8 cellular contexts compared by ENCODE assay signal in the genomic region with DNA sequence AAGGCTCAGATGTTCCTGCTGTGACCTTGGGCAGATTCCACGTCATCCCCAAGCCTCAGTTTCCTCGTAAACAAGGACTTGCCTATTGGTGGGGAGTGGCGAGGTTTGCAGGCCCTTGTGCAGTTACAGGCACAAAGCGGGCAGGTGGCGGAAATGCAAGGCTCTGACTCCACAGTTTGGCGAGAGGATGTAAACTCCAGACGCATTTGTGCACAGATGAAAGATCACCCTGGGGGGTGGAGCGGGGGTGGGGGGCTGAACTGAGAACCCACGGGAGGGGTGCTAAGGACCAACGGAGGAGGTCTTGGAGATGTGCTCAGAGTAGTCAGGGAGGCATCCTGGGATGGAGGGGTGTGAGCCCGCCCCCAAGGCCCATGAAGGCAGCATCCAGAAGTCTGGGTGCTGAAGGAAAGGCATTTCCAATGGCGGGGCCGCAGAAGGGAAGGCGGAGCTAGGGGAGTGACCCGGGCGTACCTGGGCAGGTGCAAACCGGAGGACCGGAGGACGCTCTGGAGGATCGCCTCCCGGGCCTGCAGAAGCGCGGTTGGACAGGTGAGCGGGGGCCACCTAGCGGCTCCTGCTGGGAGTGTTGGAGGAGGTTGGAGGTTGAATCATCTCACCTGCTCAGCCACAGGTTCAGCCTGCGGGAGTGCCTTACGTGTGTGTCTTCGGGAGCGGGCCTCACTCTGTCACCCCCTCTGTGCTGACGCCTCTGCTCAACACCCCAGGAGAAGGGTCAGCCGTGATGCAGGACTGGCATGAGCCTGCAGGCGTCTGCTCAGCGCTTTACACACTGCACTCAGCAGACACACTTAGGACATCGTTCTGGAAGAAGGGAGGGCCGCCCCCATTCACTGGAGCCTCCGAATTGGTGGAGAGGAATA. TPM values are rescaled to one million over a fixed set of nuclear protein-coding genes. Genes with fewer than 3 reads are reported as not detected.
DNase-seq lines count a peak whose midpoint lies in the region; ATAC-seq, FAIRE-seq and TF ChIP-seq lines count a peak whose summit lies in the region.

No MANE protein-coding gene starts in this region.

- H3K27ac Mint-ChIP-seq in activated CD8-positive, alpha-beta T cell treated with anti-CD3 and anti-CD28 coated beads for 36 hours = no peak overlapping the region

- POLR2A ChIA-PET in activated CD8-positive, alpha-beta T cell treated with anti-CD3 and anti-CD28 coated beads for 36 hours (lab: Charles Lee) = no interaction called here

- H3K36me3 ChIP-seq in effector memory CD4-positive, alpha-beta T cell (ENCODE audit: control insufficient read depth, insufficient read depth, low read length) = no peaks in the 10 kb centered on the region

- H3K27ac ChIP-seq in effector memory CD4-positive, alpha-beta T cell (ENCODE audit: insufficient read depth, low read length, poor library complexity, severe bottlenecking) = no peak overlapping the region

- DNase-seq in ACHN = peak; percentile 50
- DNase-seq in GM19239 (ENCODE audit: insufficient read length, low spot score) = peak; percentile 95
- peak; percentile 76 for DNase-seq in NCI-H2171 (lab: John Stamatoyannopoulos, UW)
- DNase-seq in activated CD8-positive, alpha-beta T cell treated with anti-CD3 and anti-CD28 coated beads for 36 hours = peak; percentile 86
- peak; percentile 28 to 42 (median 41) for DNase-seq in effector memory CD4-positive, alpha-beta T cell
- peak; percentile 5 for DNase-seq in midbrain (lab: John Stamatoyannopoulos, UW)
- DNase-seq in stimulated activated CD8-positive, alpha-beta memory T cell treated with anti-CD3 and anti-CD28 coated beads, Interleukin-7, amount 100 ng/mL, for 1 hour (ENCODE audit: low read depth in 2 of 2) = peak; percentile 40 to 56
- DNase-seq in amniotic stem cell (lab: John Stamatoyannopoulos, UW) = no peak

- H3K36me3 Mint-ChIP-seq in activated CD8-positive, alpha-beta T cell treated with anti-CD3 and anti-CD28 coated beads for 36 hours (ENCODE audit: low read depth) = no peaks in the 10 kb centered on the region

- H3K4me1 Mint-ChIP-seq in activated CD8-positive, alpha-beta T cell treated with anti-CD3 and anti-CD28 coated beads for 36 hours (ENCODE audit: low read depth) = peaks cover 7% of the 10 kb centered on the region

- FAIRE-seq in GM19239 (lab: Jason Lieb, UNC) = no peak

- intact Hi-C loops in activated CD8-positive, alpha-beta T cell treated with anti-CD3 and anti-CD28 coated beads for 36 hours (cut with micrococcal nuclease) = no loop called here

- no peak overlapping the region for H3K4me3 Mint-ChIP-seq in activated CD8-positive, alpha-beta T cell treated with anti-CD3 and anti-CD28 coated beads for 36 hours

- in situ Hi-C loops in ACHN (cut with HindIII; ENCODE audit: low pct_ligation_motif_present, low pct_unique_long_range_greater_than_20kb, low sequenced_read_pairs) = no loop called here

- peaks cover 30% of the 10 kb centered on the region for H3K27me3 ChIP-seq in effector memory CD4-positive, alpha-beta T cell (replicated peaks; ENCODE audit: control insufficient read depth, insufficient read depth, low read length, poor library complexity, severe bottlenecking)

- peaks cover 19% of the 10 kb centered on the region for H3K4me1 ChIP-seq in effector memory CD4-positive, alpha-beta T cell (ENCODE audit: control insufficient read depth, insufficient read depth, low read length, poor library complexity, severe bottlenecking)

- H3K9me3 Mint-ChIP-seq in activated CD8-positive, alpha-beta T cell treated with anti-CD3 and anti-CD28 coated beads for 36 hours = no peaks in the 10 kb centered on the region

- peaks cover 40% of the 10 kb centered on the region for H3K27me3 Mint-ChIP-seq in activated CD8-positive, alpha-beta T cell treated with anti-CD3 and anti-CD28 coated beads for 36 hours

- CTCF ChIA-PET in activated CD8-positive, alpha-beta T cell treated with anti-CD3 and anti-CD28 coated beads for 36 hours (lab: Charles Lee) = no interaction called here

- peak; percentile 93 for ATAC-seq in activated CD8-positive, alpha-beta T cell treated with anti-CD3 and anti-CD28 coated beads for 36 hours

- H3K4me3 ChIP-seq in effector memory CD4-positive, alpha-beta T cell (ENCODE audit: insufficient read depth, low read depth, low read length, poor library complexity, severe bottlenecking) = no peak overlapping the region

- peak; percentile 87 for TF ChIP-seq CTCF in activated CD8-positive, alpha-beta T cell treated with anti-CD3 and anti-CD28 coated beads for 36 hours (IDR thresholded peaks at IDR 0.05)

- no peaks in the 10 kb centered on the region for H3K9me3 ChIP-seq in effector memory CD4-positive, alpha-beta T cell (ENCODE audit: control insufficient read depth, low read length)

RNA-seq across cellular contexts. Expression of gene FIBCD1, which starts 1.9 kb away (rescaled TPM):
- total RNA-seq in activated CD8-positive, alpha-beta T cell treated with anti-CD3 and anti-CD28 coated beads for 36 hours = not detected

RNA-seq across cellular contexts. Expression of gene QRFP, which starts 44.3 kb away (rescaled TPM):
- not detected for total RNA-seq in activated CD8-positive, alpha-beta T cell treated with anti-CD3 and anti-CD28 coated beads for 36 hours
